ENCODE assay signal across 22 cellular contexts in the genomic region with DNA sequence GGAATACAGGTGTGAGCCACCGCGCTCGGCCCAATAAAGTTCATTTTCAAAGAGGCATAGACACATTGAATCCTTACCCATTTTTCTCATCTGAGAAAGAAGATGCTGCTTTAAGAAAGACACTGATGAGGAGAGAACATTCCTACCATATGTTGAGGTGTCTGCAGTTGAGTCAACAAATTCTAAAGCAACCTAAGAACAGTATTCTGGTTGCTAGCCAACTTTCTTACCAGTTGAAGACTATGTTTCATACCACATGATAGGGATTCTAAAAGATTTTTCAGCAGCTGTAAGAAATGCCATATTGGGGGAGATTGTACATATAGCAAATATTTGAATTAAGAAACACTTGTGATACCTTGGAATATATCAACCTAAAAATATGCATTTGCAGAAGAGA.
DNase-seq lines count a peak whose midpoint lies in the region; ATAC-seq lines count a peak whose summit lies in the region.
"Had no signal": no experiment of that assay in that cellular context is flagged by ENCODE, and none has a peak within 500 bp of the region (broad histone marks: within the 10 kb centered on the region; RNA-seq: fewer than 3 reads in every experiment).

No MANE protein-coding gene starts in this region.

- POLR2A ChIA-PET in activated CD4-positive, alpha-beta T cell treated with anti-CD3 and anti-CD28 coated beads, Interleukin-2, amount 10 ng/mL, durations not matched to agents 7 days and 5 days (lab: Charles Lee) = no interaction called here

- 96 to 98% methylated on average over 3 of the region's 3 CpGs for WGBS in GM23248 (ENCODE audit: low coverage in 1 of 2, low lambda C conversion rate in 2 of 2, missing lambda C conversion rate in 2 of 2), 2 experiments

- H3K27me3 ChIP-seq in GM23248 (replicated peaks; ENCODE audit: insufficient read depth) (no peaks in the 10 kb centered on the region), adipocyte (replicated peaks; ENCODE audit: control insufficient read depth, insufficient read depth, low read length) (no peaks in the 10 kb centered on the region)
- H3K27me3 ChIP-seq: Peyer's patch had no signal

- no peak overlapping the region for H2AFZ ChIP-seq in GM23248

- DNase-seq in GM23248 (peak; percentile 73), adipocyte (ENCODE audit: low read depth) (peak; percentile 45), fibroblast of gingiva (ENCODE audit: low read depth) (peak; percentile 15), non-pigmented ciliary epithelial cell (ENCODE audit: low read depth) (peak; percentile 58), SHP77 (lab: John Stamatoyannopoulos, UW) (no peak)
- no peak for DNase-seq in activated T-cell treated with anti-CD3 and anti-CD28 coated beads, Interleukin-2, amount 50 U/mL, for 1 hour
- DNase-seq in activated CD4-positive, alpha-beta T cell treated with anti-CD3 and anti-CD28 coated beads, Interleukin-2, amount 10 ng/mL, durations not matched to agents 7 days and 5 days = no peak
- DNase-seq: C1 segment of cervical spinal cord; CD8-positive, alpha-beta memory T cell; DMS79; H9; Kasumi-1; MM.1S; NCI-H1092; NCI-H1436 treated with DMSO at 0.1 percent for 48 hours; NCI-H2081; NCI-H748 treated with DMSO at 0.1 percent for 48 hours; NK-92 treated with Interleukin-12 subunit alpha and Interleukin-12 subunit beta, amount 100 ng/mL, for 24 hours; Peyer's patch; Right ventricle myocardium superior had no signal

- in situ Hi-C loops in GM23248 (cut with MboI) = no loop called here

- no peak overlapping the region for H3K9ac ChIP-seq in GM23248
- H3K9ac ChIP-seq in adipocyte (ENCODE audit: low read length) = no peak overlapping the region

- no peak overlapping the region for H3K4me3 Mint-ChIP-seq in activated CD4-positive, alpha-beta T cell treated with anti-CD3 and anti-CD28 coated beads, Interleukin-2, amount 10 ng/mL, durations not matched to agents 7 days and 5 days
- no peak overlapping the region for H3K4me3 Mint-ChIP-seq in activated T-helper 17 cell treated with anti-CD3 and anti-CD28 coated beads, Interleukin-2, amount 50 U/mL, for 72 hours
- H3K4me3 Mint-ChIP-seq: CD8-positive, alpha-beta memory T cell; H9 had no signal

- no peaks in the 10 kb centered on the region for H3K9me3 Mint-ChIP-seq in activated CD4-positive, alpha-beta T cell treated with anti-CD3 and anti-CD28 coated beads, Interleukin-2, amount 10 ng/mL, durations not matched to agents 7 days and 5 days
- H3K9me3 Mint-ChIP-seq in activated T-helper 17 cell treated with anti-CD3 and anti-CD28 coated beads, Interleukin-2, amount 50 U/mL, for 72 hours = no peaks in the 10 kb centered on the region

- no peaks in the 10 kb centered on the region for H3K9me2 ChIP-seq in GM23248 (ENCODE audit: insufficient read depth)

- no peaks in the 10 kb centered on the region for H3K27me3 Mint-ChIP-seq in activated CD4-positive, alpha-beta T cell treated with anti-CD3 and anti-CD28 coated beads, Interleukin-2, amount 10 ng/mL, durations not matched to agents 7 days and 5 days
- H3K27me3 Mint-ChIP-seq in activated T-helper 17 cell treated with anti-CD3 and anti-CD28 coated beads, Interleukin-2, amount 50 U/mL, for 72 hours = peaks cover 8% of the 10 kb centered on the region

- no peaks in the 10 kb centered on the region for H4K20me1 ChIP-seq in GM23248 (ENCODE audit: insufficient read depth)

- ATAC-seq in activated T-helper 17 cell treated with anti-CD3 and anti-CD28 coated beads, Interleukin-2, amount 50 U/mL, for 72 hours (replicated peaks) = no peak
- ATAC-seq: SK-N-SH treated with all-trans-retinoic acid at 6 μM for 48 hours had no signal

- peaks cover 59% of the 10 kb centered on the region for H3K79me2 ChIP-seq in GM23248 (ENCODE audit: insufficient read depth)

- CTCF ChIA-PET in activated CD4-positive, alpha-beta T cell treated with anti-CD3 and anti-CD28 coated beads, Interleukin-2, amount 10 ng/mL, durations not matched to agents 7 days and 5 days (lab: Charles Lee) = no interaction called here

- peak overlapping the region; percentile 5 for H3K4me2 ChIP-seq in GM23248 (ENCODE audit: unreplicated experiment)

- peaks cover 60% of the 10 kb centered on the region for H3K4me1 ChIP-seq in GM23248 (ENCODE audit: insufficient read depth)
- H3K4me1 ChIP-seq in adipocyte (ENCODE audit: control insufficient read depth, insufficient read depth, low read length) = peaks cover 28% of the 10 kb centered on the region
- H3K4me1 ChIP-seq: Peyer's patch had no signal

- peaks cover 68% of the 10 kb centered on the region for H3F3A ChIP-seq in GM23248 (ENCODE audit: insufficient read depth)

- H3K4me3 ChIP-seq in GM23248 (no peak overlapping the region), adipocyte (ENCODE audit: low read length) (no peak overlapping the region)
- H3K4me3 ChIP-seq: Peyer's patch had no signal

- H3K9me3 ChIP-seq in GM23248 (ENCODE audit: low read depth) = no peaks in the 10 kb centered on the region
- H3K9me3 ChIP-seq in adipocyte (ENCODE audit: control insufficient read depth, low read length) = no peaks in the 10 kb centered on the region
- H3K9me3 ChIP-seq: Peyer's patch had no signal

- no peaks in the 10 kb centered on the region for H3K4me1 Mint-ChIP-seq in activated CD4-positive, alpha-beta T cell treated with anti-CD3 and anti-CD28 coated beads, Interleukin-2, amount 10 ng/mL, durations not matched to agents 7 days and 5 days
- no peaks in the 10 kb centered on the region for H3K4me1 Mint-ChIP-seq in activated T-helper 17 cell treated with anti-CD3 and anti-CD28 coated beads, Interleukin-2, amount 50 U/mL, for 72 hours
- H3K4me1 Mint-ChIP-seq: CD8-positive, alpha-beta memory T cell; H9 had no signal

- no peak overlapping the region for H3K27ac Mint-ChIP-seq in activated CD4-positive, alpha-beta T cell treated with anti-CD3 and anti-CD28 coated beads, Interleukin-2, amount 10 ng/mL, durations not matched to agents 7 days and 5 days
- no peak overlapping the region for H3K27ac Mint-ChIP-seq in activated T-helper 17 cell treated with anti-CD3 and anti-CD28 coated beads, Interleukin-2, amount 50 U/mL, for 72 hours
- H3K27ac Mint-ChIP-seq: CD8-positive, alpha-beta memory T cell; H9 had no signal

- no peaks in the 10 kb centered on the region for H3K36me3 Mint-ChIP-seq in activated CD4-positive, alpha-beta T cell treated with anti-CD3 and anti-CD28 coated beads, Interleukin-2, amount 10 ng/mL, durations not matched to agents 7 days and 5 days (ENCODE audit: low read depth)
- H3K36me3 Mint-ChIP-seq in activated T-helper 17 cell treated with anti-CD3 and anti-CD28 coated beads, Interleukin-2, amount 50 U/mL, for 72 hours (ENCODE audit: low read depth) = no peaks in the 10 kb centered on the region
- H3K36me3 Mint-ChIP-seq: CD8-positive, alpha-beta memory T cell had no signal

- H3K27ac ChIP-seq in GM23248 = peak overlapping the region; percentile 37
- H3K27ac ChIP-seq: Peyer's patch had no signal

- H3K36me3 ChIP-seq in GM23248 (ENCODE audit: low read depth) (peaks cover 16% of the 10 kb centered on the region), adipocyte (ENCODE audit: control insufficient read depth, insufficient read depth, low read length, severe bottlenecking) (peaks cover 2% of the 10 kb centered on the region)
- H3K36me3 ChIP-seq: Peyer's patch had no signal

Comparison
In these comparisons a context has a peak if more than half of its experiments do, and no peak if none do; other contexts are left out.
1. DNase-seq: peak in GM23248 (single experiment), adipocyte (single experiment), fibroblast of gingiva (single experiment) and non-pigmented ciliary epithelial cell (single experiment); none in activated T-cell treated with anti-CD3 and anti-CD28 coated beads, Interleukin-2, amount 50 U/mL, for 1 hour (single experiment), activated CD4-positive, alpha-beta T cell treated with anti-CD3 and anti-CD28 coated beads, Interleukin-2, amount 10 ng/mL, durations not matched to agents 7 days and 5 days (single experiment) and SHP77 (0 of 2).